12 cellular contexts compared by ENCODE assay signal in the genomic region with DNA sequence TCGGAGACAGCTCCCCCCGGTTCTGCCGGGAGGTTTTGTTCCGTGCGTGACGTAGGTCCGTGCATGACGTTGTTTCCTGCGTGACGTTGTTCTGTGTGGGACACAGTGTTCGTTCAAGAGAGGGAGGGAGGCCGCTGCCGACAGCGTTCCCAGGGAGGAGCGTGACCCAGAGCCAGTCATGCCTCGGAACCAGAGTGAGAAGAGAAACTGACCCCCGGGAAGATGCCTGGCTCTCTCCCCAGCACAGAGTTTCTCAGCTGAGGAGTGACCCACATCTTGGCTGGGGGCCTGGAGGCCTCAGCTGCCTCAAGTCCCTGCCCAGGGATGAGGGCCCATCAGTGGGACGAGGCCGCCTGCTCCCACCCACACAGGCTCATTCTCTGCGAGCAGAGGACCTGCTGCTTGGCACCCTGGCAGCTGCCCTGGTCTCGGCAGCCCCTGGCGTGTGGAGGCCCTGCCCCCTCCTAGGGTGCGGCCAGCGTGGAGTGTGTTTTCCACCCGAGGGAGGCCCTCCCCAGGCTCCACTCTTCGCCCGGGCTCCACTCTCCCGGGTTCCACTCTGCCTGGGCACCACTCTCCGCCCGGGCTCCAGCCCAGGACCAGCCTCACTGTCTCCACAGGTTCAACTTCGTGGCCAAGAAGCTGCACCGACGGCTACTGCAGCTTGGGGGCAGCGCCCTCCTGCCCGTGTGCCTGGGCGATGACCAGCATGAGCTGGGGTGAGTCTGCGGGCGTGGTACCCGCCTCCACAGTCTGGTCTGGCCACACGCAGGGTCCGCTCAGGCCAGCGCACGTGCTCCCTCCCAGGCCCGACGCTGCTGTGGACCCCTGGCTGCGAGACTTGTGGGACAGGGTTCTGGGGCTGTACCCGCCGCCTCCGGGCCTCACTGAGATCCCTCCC. TPM values are rescaled to one million over a fixed set of nuclear protein-coding genes. Genes with fewer than 3 reads are reported as not detected.
A peak's percentile ranks its signal among the peaks of the same experiment; 100 is the strongest.
DNase-seq lines count a peak whose midpoint lies in the region; ATAC-seq and TF ChIP-seq lines count a peak whose summit lies in the region.
"Had no signal": no experiment of that assay in that cellular context is flagged by ENCODE, and none has a peak within 500 bp of the region (broad histone marks: within the 10 kb centered on the region; RNA-seq: fewer than 3 reads in every experiment).

No MANE protein-coding gene starts in this region.

- H3K4me1 ChIP-seq in Panc1 (ENCODE audit: control insufficient read depth, insufficient read depth, low read length) (peaks cover 8% of the 10 kb centered on the region), colonic mucosa (no peaks in the 10 kb centered on the region)

- H3K27ac Mint-ChIP-seq in T-helper 17 cell = no peak overlapping the region
- H3K27ac Mint-ChIP-seq: activated T-cell treated with anti-CD3 and anti-CD28 coated beads, Interleukin-2, amount 50 U/mL, for 72 hours; brain; CD8-positive, alpha-beta memory T cell; type B pancreatic cell had no signal

- no peak overlapping the region for H3K4me3 Mint-ChIP-seq in T-helper 17 cell
- H3K4me3 Mint-ChIP-seq: activated T-cell treated with anti-CD3 and anti-CD28 coated beads, Interleukin-2, amount 50 U/mL, for 72 hours; CD8-positive, alpha-beta memory T cell; type B pancreatic cell had no signal

- TF ChIP-seq CTCF in GM06990 (IDR thresholded peaks at IDR 0.05; ENCODE audit: insufficient read depth, low read length, poor library complexity, severe bottlenecking) = peak; percentile 5
- TF ChIP-seq CTCF in Panc1 (IDR thresholded peaks at IDR 0.05) = peak; percentile 69
- TF ChIP-seq CTCF in fibroblast of pulmonary artery (IDR thresholded peaks at IDR 0.05; ENCODE audit: low read length, missing control alignments) = peak; percentile 10
- no peak for TF ChIP-seq CTCF in colonic mucosa (IDR thresholded peaks at IDR 0.05)

- no TSS peak for BruUV-seq in Panc1 (replicated peaks; lab: Mats Ljungman, UMichigan)

- POLR2A ChIA-PET in Panc1 (lab: Charles Lee) = no interaction called here

- H3K4me1 Mint-ChIP-seq in T-helper 17 cell = peaks cover 1% of the 10 kb centered on the region
- H3K4me1 Mint-ChIP-seq: brain had no signal

- CTCF ChIA-PET in Panc1 (lab: Charles Lee) = interaction anchor here (0.5 to 1.3 kb wide), 4 partner anchors 10 to 23 kb away, joined by 3 to 10 read pairs (median 4); a partner anchor contains a TSS

- no peak overlapping the region for H3K9ac ChIP-seq in colonic mucosa (ENCODE audit: low read depth in 2 of 2, low read length in 2 of 2)

- in situ Hi-C loops in Panc1 (cut with HindIII; ENCODE audit: low pct_unique_long_range_greater_than_20kb, low sequenced_read_pairs) = no loop called here

- H3K36me3 ChIP-seq in GM06990 (ENCODE audit: control insufficient read depth, insufficient read depth, low read length) (peaks cover 15% of the 10 kb centered on the region), Panc1 (ENCODE audit: control insufficient read depth, insufficient read depth, low read length) (no peaks in the 10 kb centered on the region), colonic mucosa (no peaks in the 10 kb centered on the region)

- no peak for ATAC-seq in Panc1
- no peak for ATAC-seq in T-helper 17 cell
- ATAC-seq: activated CD4-positive, CD25-positive, alpha-beta regulatory T cell treated with anti-CD3 and anti-CD28 coated beads, Interleukin-2, amount 50 U/mL, for 24 hours had no signal

- H3K9me3 ChIP-seq in Panc1 (ENCODE audit: control insufficient read depth, insufficient read depth, low read depth, low read length) = no peaks in the 10 kb centered on the region
- H3K9me3 ChIP-seq in T-helper 17 cell (ENCODE audit: control insufficient read depth, low read length, poor library complexity, severe bottlenecking) = no peaks in the 10 kb centered on the region
- H3K9me3 ChIP-seq in colonic mucosa = no peaks in the 10 kb centered on the region

- H3K4me3 ChIP-seq in GM06990 (replicated peaks; ENCODE audit: low read depth, low read length) (no peak overlapping the region), Panc1 (ENCODE audit: low read depth in 2 of 2, low read length in 2 of 2) (no peak overlapping the region), fibroblast of pulmonary artery (replicated peaks; ENCODE audit: low read depth, low read length) (no peak overlapping the region), colonic mucosa (no peak overlapping the region)

- no peak for DNase-seq in GM06990 (ENCODE audit: extremely low read depth, insufficient read length)
- DNase-seq in Panc1 (ENCODE audit: low read depth, low spot score) = no peak
- no peak for DNase-seq in fibroblast of pulmonary artery (ENCODE audit: low read depth)
- no peak for DNase-seq in T-helper 17 cell
- DNase-seq in NCI-H526 (lab: John Stamatoyannopoulos, UW) = no peak
- DNase-seq in colonic mucosa = no peak
- DNase-seq: activated T-cell treated with anti-CD3 and anti-CD28 coated beads, Interleukin-2, amount 50 U/mL, for 72 hours; CD8-positive, alpha-beta memory T cell; NCI-H446 had no signal

- intact Hi-C loops in Panc1 (cut with micrococcal nuclease; ENCODE audit: unreplicated experiment) = no loop called here
- intact Hi-C loops in colonic mucosa (cut with DNase I) = no loop called here

- H3K27me3 Mint-ChIP-seq in T-helper 17 cell = no peaks in the 10 kb centered on the region
- H3K27me3 Mint-ChIP-seq: brain; CD8-positive, alpha-beta memory T cell; type B pancreatic cell had no signal

- H3K36me3 Mint-ChIP-seq in T-helper 17 cell (ENCODE audit: low read depth) = no peaks in the 10 kb centered on the region
- H3K36me3 Mint-ChIP-seq: brain, type B pancreatic cell had no signal

- H3K27ac ChIP-seq in Panc1 (ENCODE audit: low read length) (no peak overlapping the region), colonic mucosa (no peak overlapping the region)

- H3K27me3 ChIP-seq in GM06990 (replicated peaks; ENCODE audit: control insufficient read depth, insufficient read depth, low read length) (no peaks in the 10 kb centered on the region), Panc1 (ENCODE audit: control insufficient read depth, insufficient read depth, low read length) (no peaks in the 10 kb centered on the region), colonic mucosa (no peaks in the 10 kb centered on the region)

RNA-seq across cellular contexts. Expression of a gene that starts 7.9 kb away (rescaled TPM):
- total RNA-seq in Panc1 (2021; ENCODE audit: unreplicated experiment) (15.6 TPM), T-helper 17 cell (10 to 100 TPM; 24.0 to 30.7 TPM), colonic mucosa (10 to 100 TPM; 11.7 to 36.9 TPM)
- 13.7 TPM for polyA plus RNA-seq in Panc1 (2012; ENCODE audit: insufficient read length)

RNA-seq across cellular contexts. Expression of a gene that starts 8.0 kb away (rescaled TPM):
- 25.4 TPM for total RNA-seq in Panc1 (2021; ENCODE audit: unreplicated experiment)
- polyA plus RNA-seq in Panc1 (2012; ENCODE audit: insufficient read length) = 24.8 TPM
- total RNA-seq in T-helper 17 cell = 10 to 100 TPM; 21.3 to 21.4 TPM
- total RNA-seq in colonic mucosa = 10 to 100 TPM; 35.7 to 43.5 TPM

RNA-seq across cellular contexts. Expression of a gene that starts 8.6 kb away (rescaled TPM):
- 11.5 TPM for total RNA-seq in Panc1 (2021; ENCODE audit: unreplicated experiment)
- 43.7 TPM for polyA plus RNA-seq in Panc1 (2012; ENCODE audit: insufficient read length)
- total RNA-seq in T-helper 17 cell = 1 to 10 TPM; 1.2 to 5.3 TPM
- 1 to 10 TPM; 6.5 to 9.3 TPM for total RNA-seq in colonic mucosa
- polyA plus RNA-seq: CD8-positive, alpha-beta memory T cell had no signal

RNA-seq across cellular contexts. Expression of a gene that starts 11.6 kb away (rescaled TPM):
- total RNA-seq in Panc1 (2021; ENCODE audit: unreplicated experiment) (0.67 TPM), T-helper 17 cell (under 1 TPM in 1 of 2 donors, not detected in 1; 0.52 TPM), colonic mucosa (under 1 TPM in 1 of 2 donors, not detected in 1; 0.64 TPM)
- 2.3 TPM for polyA plus RNA-seq in Panc1 (2012; ENCODE audit: insufficient read length)

RNA-seq across cellular contexts. Expression of a gene that starts 12.9 kb away (rescaled TPM):
- 21.7 TPM for total RNA-seq in Panc1 (2021; ENCODE audit: unreplicated experiment)
- 16.1 TPM for polyA plus RNA-seq in Panc1 (2012; ENCODE audit: insufficient read length)
- total RNA-seq in T-helper 17 cell = 1 to 10 TPM; 5.7 to 6.3 TPM
- total RNA-seq in colonic mucosa = 100 to 1,000 TPM in 1 of 2 donors, 10 to 100 TPM in 1; 83.1 to 124 TPM
